ENCODE assay signal across 8 cellular contexts in the genomic region with DNA sequence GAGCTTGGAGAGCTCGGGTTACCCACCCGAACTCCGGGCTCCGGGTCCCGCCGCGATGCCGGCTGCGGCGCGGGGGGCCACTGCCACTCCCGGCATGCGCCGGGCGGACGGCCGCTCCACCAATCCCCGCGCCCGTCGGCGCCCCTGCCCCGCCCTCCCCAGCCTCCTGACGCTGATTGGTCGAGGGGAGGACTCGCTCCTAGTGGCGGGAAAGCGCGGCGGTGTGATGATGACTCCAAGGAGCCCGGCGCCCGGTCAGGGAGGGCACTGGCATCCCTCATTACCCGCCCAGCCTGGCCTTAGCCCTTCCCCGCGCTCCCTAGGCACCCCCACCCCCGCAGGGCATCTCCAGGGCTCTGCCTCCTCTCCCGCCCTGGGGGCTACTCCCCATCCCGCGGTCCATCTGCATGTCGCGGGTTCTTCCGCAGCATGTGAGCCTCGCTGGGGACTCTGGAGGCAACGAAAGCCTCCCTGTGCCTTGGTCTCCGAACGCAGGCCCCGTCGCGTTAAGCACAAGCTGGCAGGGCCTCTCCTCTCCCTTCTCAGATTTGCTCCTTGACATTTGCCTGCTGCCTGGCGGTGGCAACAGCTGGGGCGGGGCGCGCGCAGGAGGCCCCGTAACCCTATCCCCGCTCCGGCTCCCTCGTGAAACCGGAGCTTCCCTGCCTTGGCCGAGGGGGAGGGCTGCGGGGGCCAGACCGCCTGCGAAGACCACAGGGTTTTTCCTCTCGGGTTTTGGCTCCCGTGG. TPM values are rescaled to one million over a fixed set of nuclear protein-coding genes. Genes with fewer than 3 reads are reported as not detected.
A peak's percentile ranks its signal among the peaks of the same experiment; 100 is the strongest.
DNase-seq lines count a peak whose midpoint lies in the region; ATAC-seq and TF ChIP-seq lines count a peak whose summit lies in the region.

No MANE protein-coding gene starts in this region.

- peaks cover 6% of the 10 kb centered on the region; the same call in 2 of the 3 replicates for H3K36me3 Mint-ChIP-seq in GM23338 (ENCODE audit: low read depth)
- H3K36me3 Mint-ChIP-seq in activated T-helper 2 cell treated with anti-CD3 and anti-CD28 coated beads, Interferon-gamma antibody, Interleukin-2, Interleukin-4, amounts not matched to agents 10 μg/mL and 5 μg/mL and 100 μg/mL, durations not matched to agents 14 hours and 24 hours and 36 hours (ENCODE audit: low read depth) = peaks cover 5% of the 10 kb centered on the region

- peaks cover 24% of the 10 kb centered on the region for H3K4me1 ChIP-seq in DOHH2 (ENCODE audit: control insufficient read depth, low read length)
- H3K4me1 ChIP-seq in GM23338 (ENCODE audit: insufficient read depth) = peaks cover 36% of the 10 kb centered on the region
- H3K4me1 ChIP-seq in Loucy (ENCODE audit: insufficient read depth, low read length, poor library complexity, severe bottlenecking) = peaks cover 14% of the 10 kb centered on the region

- H3K9me2 ChIP-seq in DOHH2 (replicated peaks; ENCODE audit: control insufficient read depth, low read length) = no peaks in the 10 kb centered on the region
- no peaks in the 10 kb centered on the region for H3K9me2 ChIP-seq in GM23338 (ENCODE audit: insufficient read depth)
- H3K9me2 ChIP-seq in Loucy (replicated peaks; ENCODE audit: low read depth, low read length) = no peaks in the 10 kb centered on the region
- H3K9me2 ChIP-seq in neural cell (ENCODE audit: insufficient read depth, low read length) = no peaks in the 10 kb centered on the region

- no peak for TF ChIP-seq RAD21 in neural cell (conservative IDR thresholded peaks at IDR 0.05)

- H4K20me1 ChIP-seq in DOHH2 (ENCODE audit: control insufficient read depth, insufficient read depth, low read depth, low read length) (no peaks in the 10 kb centered on the region), GM23338 (replicated peaks; ENCODE audit: insufficient read depth) (no peaks in the 10 kb centered on the region; the same call in 1 of the 2 replicates), Loucy (ENCODE audit: insufficient read depth, low read length, poor library complexity, severe bottlenecking) (no peaks in the 10 kb centered on the region), neural cell (ENCODE audit: insufficient read depth) (no peaks in the 10 kb centered on the region)

- ATAC-seq in GM23338 = peak; percentile 71

- peak; percentile 93 for DNase-seq in GM23338 (ENCODE audit: low spot score)
- peak; percentile 96 for DNase-seq in RPMI8226
- DNase-seq in activated T-helper 2 cell treated with anti-CD3 and anti-CD28 coated beads, Interferon-gamma antibody, Interleukin-2, Interleukin-4, amounts not matched to agents 10 μg/mL and 5 μg/mL and 100 μg/mL, durations not matched to agents 14 hours and 24 hours and 36 hours (ENCODE audit: low spot score) = peak; percentile 81
- DNase-seq in fibroblast of the conjunctiva (ENCODE audit: low read depth) = peak; percentile 56
- peak; percentile 91 for DNase-seq in stimulated activated naive CD4-positive, alpha-beta T cell treated with Interleukin-2 at 50 U/mL for 16 hours (lab: John Stamatoyannopoulos, UW)

- H3K9me3 Mint-ChIP-seq in GM23338 = no peaks in the 10 kb centered on the region; the same call in 1 of the 3 replicates
- H3K9me3 Mint-ChIP-seq in activated T-helper 2 cell treated with anti-CD3 and anti-CD28 coated beads, Interferon-gamma antibody, Interleukin-2, Interleukin-4, amounts not matched to agents 10 μg/mL and 5 μg/mL and 100 μg/mL, durations not matched to agents 14 hours and 24 hours and 36 hours = no peaks in the 10 kb centered on the region

- H3K27ac ChIP-seq in DOHH2 (ENCODE audit: low read depth, low read length) (peak overlapping the region; percentile 36), GM23338 (ENCODE audit: low read depth) (peak overlapping the region; percentile 84), neural cell (ENCODE audit: low read length) (no peak overlapping the region)

- peak overlapping the region; percentile 90 for H3K9ac ChIP-seq in Loucy (ENCODE audit: low read depth, low read length, poor library complexity, severe bottlenecking)
- H3K9ac ChIP-seq in neural cell (ENCODE audit: low read length) = peak overlapping the region; percentile 68

- H3K9me3 ChIP-seq in DOHH2 (ENCODE audit: control insufficient read depth, insufficient read depth, low read length) (peaks cover 5% of the 10 kb centered on the region; the same call in 1 of the 2 replicates), Loucy (ENCODE audit: insufficient read depth, low read depth, low read length) (no peaks in the 10 kb centered on the region), neural cell (ENCODE audit: low read length) (no peaks in the 10 kb centered on the region)

- TF ChIP-seq EP300 in neural cell (conservative IDR thresholded peaks at IDR 0.05; ENCODE audit: poor library complexity, severe bottlenecking) = no peak

- intact Hi-C loops in activated T-helper 2 cell treated with anti-CD3 and anti-CD28 coated beads, Interferon-gamma antibody, Interleukin-2, Interleukin-4, amounts not matched to agents 10 μg/mL and 5 μg/mL and 100 μg/mL, durations not matched to agents 14 hours and 24 hours and 36 hours (cut with micrococcal nuclease) = loop anchor here (1.0 to 2.0 kb wide), 2 partner anchors 17 to 65 kb away; a partner anchor contains a TSS

- H3K27me3 ChIP-seq in DOHH2 (ENCODE audit: control insufficient read depth, low read length) (no peaks in the 10 kb centered on the region), GM23338 (ENCODE audit: insufficient read depth) (peaks cover 22% of the 10 kb centered on the region; the same call in 1 of the 2 replicates), Loucy (ENCODE audit: insufficient read depth, low read length, poor library complexity, severe bottlenecking) (no peaks in the 10 kb centered on the region), neural cell (ENCODE audit: insufficient read depth, low read depth, low read length) (no peaks in the 10 kb centered on the region)

- H3K4me3 ChIP-seq in DOHH2 (ENCODE audit: low read length) (peak overlapping the region; percentile 91), GM23338 (peak overlapping the region; percentile 91), Loucy (ENCODE audit: low read length, poor library complexity, severe bottlenecking) (peak overlapping the region; percentile 86), neural cell (ENCODE audit: low read length) (peak overlapping the region; percentile 83)

- TF ChIP-seq CTCF in DOHH2 (IDR thresholded peaks at IDR 0.05; ENCODE audit: low read depth, low read length, poor library complexity, severe bottlenecking) (no peak), GM23338 (conservative IDR thresholded peaks at IDR 0.05; ENCODE audit: low read depth in 2 of 2) (no peak), Loucy (conservative IDR thresholded peaks at IDR 0.05; ENCODE audit: low read length) (no peak), neural cell (IDR thresholded peaks at IDR 0.05; ENCODE audit: poor library complexity, severe bottlenecking) (no peak)

- no peaks in the 10 kb centered on the region; the same call in 1 of the 2 replicates for H3K36me3 ChIP-seq in DOHH2 (ENCODE audit: control insufficient read depth, low read length)
- H3K36me3 ChIP-seq in GM23338 (ENCODE audit: insufficient read depth) = no peaks in the 10 kb centered on the region
- no peaks in the 10 kb centered on the region for H3K36me3 ChIP-seq in Loucy (ENCODE audit: insufficient read depth, low read length)
- H3K36me3 ChIP-seq in neural cell (ENCODE audit: insufficient read depth, low read length) = no peaks in the 10 kb centered on the region

- H3K4me3 Mint-ChIP-seq in GM23338 = peak overlapping the region; percentile 92
- H3K4me3 Mint-ChIP-seq in activated T-helper 2 cell treated with anti-CD3 and anti-CD28 coated beads, Interferon-gamma antibody, Interleukin-2, Interleukin-4, amounts not matched to agents 10 μg/mL and 5 μg/mL and 100 μg/mL, durations not matched to agents 14 hours and 24 hours and 36 hours (ENCODE audit: low read depth) = peak overlapping the region; percentile 89

- H3K4me1 Mint-ChIP-seq in GM23338 = peaks cover 61% of the 10 kb centered on the region
- H3K4me1 Mint-ChIP-seq in activated T-helper 2 cell treated with anti-CD3 and anti-CD28 coated beads, Interferon-gamma antibody, Interleukin-2, Interleukin-4, amounts not matched to agents 10 μg/mL and 5 μg/mL and 100 μg/mL, durations not matched to agents 14 hours and 24 hours and 36 hours (ENCODE audit: low read depth) = peaks cover 15% of the 10 kb centered on the region

- H3K79me2 ChIP-seq in DOHH2 (ENCODE audit: control insufficient read depth, low read length) (peaks cover 13% of the 10 kb centered on the region), GM23338 (replicated peaks; ENCODE audit: insufficient read depth) (no peaks in the 10 kb centered on the region), Loucy (ENCODE audit: insufficient read depth, low read length) (peaks cover 14% of the 10 kb centered on the region), neural cell (replicated peaks; ENCODE audit: insufficient read depth, low read length) (no peaks in the 10 kb centered on the region)

- H2AFZ ChIP-seq in GM23338 (peak overlapping the region; percentile 94), Loucy (ENCODE audit: low read length) (peak overlapping the region; percentile 86), neural cell (ENCODE audit: low read depth, low read length) (peak overlapping the region; percentile 73)

- peaks cover 31% of the 10 kb centered on the region for H3K27me3 Mint-ChIP-seq in GM23338 (ENCODE audit: insufficient read depth, low read depth, poor library complexity)
- peaks cover 2% of the 10 kb centered on the region for H3K27me3 Mint-ChIP-seq in activated T-helper 2 cell treated with anti-CD3 and anti-CD28 coated beads, Interferon-gamma antibody, Interleukin-2, Interleukin-4, amounts not matched to agents 10 μg/mL and 5 μg/mL and 100 μg/mL, durations not matched to agents 14 hours and 24 hours and 36 hours (ENCODE audit: low read depth)

- H3K27ac Mint-ChIP-seq in GM23338 = peak overlapping the region; percentile 89
- peak overlapping the region; percentile 52 for H3K27ac Mint-ChIP-seq in activated T-helper 2 cell treated with anti-CD3 and anti-CD28 coated beads, Interferon-gamma antibody, Interleukin-2, Interleukin-4, amounts not matched to agents 10 μg/mL and 5 μg/mL and 100 μg/mL, durations not matched to agents 14 hours and 24 hours and 36 hours

- no peaks in the 10 kb centered on the region; the same call in 1 of the 2 replicates for H3F3A ChIP-seq in DOHH2 (ENCODE audit: control insufficient read depth, insufficient read depth)
- peaks cover 10% of the 10 kb centered on the region for H3F3A ChIP-seq in GM23338 (replicated peaks; ENCODE audit: low read depth)
- H3F3A ChIP-seq in Loucy (ENCODE audit: low read depth) = no peaks in the 10 kb centered on the region; the same call in 1 of the 2 replicates
- H3F3A ChIP-seq in neural cell (ENCODE audit: insufficient read depth, low read length, poor library complexity, severe bottlenecking) = no peaks in the 10 kb centered on the region

- H3K4me2 ChIP-seq in DOHH2 (ENCODE audit: low read length) = peak overlapping the region; percentile 96
- peak overlapping the region; percentile 99 for H3K4me2 ChIP-seq in GM23338
- H3K4me2 ChIP-seq in Loucy (ENCODE audit: low read depth, low read length, poor library complexity, severe bottlenecking) = peak overlapping the region; percentile 96
- H3K4me2 ChIP-seq in neural cell (ENCODE audit: low read length) = peak overlapping the region; percentile 92

RNA-seq across cellular contexts. Expression of a gene that starts 1.7 kb away (rescaled TPM):
- total RNA-seq in GM23338 (2014; rRNA removed; shearing (Covaris generic)) = 0.08 and 0.73 TPM in 2 replicates
- polyA plus RNA-seq in GM23338 (2016; fragmentation: Nextera tagmentation; extraction: Ambion mirVana) = 3.2 and 4.0 TPM in 2 replicates
- total RNA-seq in activated T-helper 2 cell treated with anti-CD3 and anti-CD28 coated beads, Interferon-gamma antibody, Interleukin-2, Interleukin-4, amounts not matched to agents 10 μg/mL and 5 μg/mL and 100 μg/mL, durations not matched to agents 14 hours and 24 hours and 36 hours = 1.8 and 3.1 TPM in 2 replicates
- polyA plus RNA-seq in neural cell = 0.06 and 0.54 TPM in 2 replicates
- 0.23 and 1.2 TPM in 2 replicates for polyA minus RNA-seq in neural cell

RNA-seq across cellular contexts. Expression of a gene that starts 16.4 kb away (rescaled TPM):
- 17.2 and 27.5 TPM in 2 replicates for total RNA-seq in GM23338 (2014; rRNA removed; shearing (Covaris generic))
- 12.2 and 13.6 TPM in 2 replicates for polyA plus RNA-seq in GM23338 (2016; fragmentation: Nextera tagmentation; extraction: Ambion mirVana)
- total RNA-seq in activated T-helper 2 cell treated with anti-CD3 and anti-CD28 coated beads, Interferon-gamma antibody, Interleukin-2, Interleukin-4, amounts not matched to agents 10 μg/mL and 5 μg/mL and 100 μg/mL, durations not matched to agents 14 hours and 24 hours and 36 hours = 46.0 and 57.5 TPM in 2 replicates
- polyA plus RNA-seq in neural cell = 42.2 and 48.2 TPM in 2 replicates
- polyA minus RNA-seq in neural cell = 16.4 and 20.7 TPM in 2 replicates

RNA-seq across cellular contexts. Expression of a gene that starts 33.9 kb away (rescaled TPM):
- 162 and 192 TPM in 2 replicates for total RNA-seq in GM23338 (2014; rRNA removed; shearing (Covaris generic))
- polyA plus RNA-seq in GM23338 (2016; fragmentation: Nextera tagmentation; extraction: Ambion mirVana) (246 and 248 TPM in 2 replicates), neural cell (144 and 157 TPM in 2 replicates)
- 202 and 217 TPM in 2 replicates for total RNA-seq in activated T-helper 2 cell treated with anti-CD3 and anti-CD28 coated beads, Interferon-gamma antibody, Interleukin-2, Interleukin-4, amounts not matched to agents 10 μg/mL and 5 μg/mL and 100 μg/mL, durations not matched to agents 14 hours and 24 hours and 36 hours
- 50.4 and 52.8 TPM in 2 replicates for polyA minus RNA-seq in neural cell

RNA-seq across cellular contexts. Expression of a gene that starts 45.0 kb away (rescaled TPM):
- 25.2 and 27.2 TPM in 2 replicates for total RNA-seq in GM23338 (2014; rRNA removed; shearing (Covaris generic))
- 11.8 and 13.0 TPM in 2 replicates for polyA plus RNA-seq in GM23338 (2016; fragmentation: Nextera tagmentation; extraction: Ambion mirVana)
- total RNA-seq in activated T-helper 2 cell treated with anti-CD3 and anti-CD28 coated beads, Interferon-gamma antibody, Interleukin-2, Interleukin-4, amounts not matched to agents 10 μg/mL and 5 μg/mL and 100 μg/mL, durations not matched to agents 14 hours and 24 hours and 36 hours = 20.6 and 24.2 TPM in 2 replicates
- polyA plus RNA-seq in neural cell = 27.5 and 28.7 TPM in 2 replicates
- polyA minus RNA-seq in neural cell = 13.4 and 17.0 TPM in 2 replicates

RNA-seq across cellular contexts. Expression of a gene that starts 51.8 kb away (rescaled TPM):
- 0.83 TPM in 1 of 2 replicates, not detected in the other for total RNA-seq in GM23338 (2014; rRNA removed; shearing (Covaris generic))
- polyA plus RNA-seq in GM23338 (2016; fragmentation: Nextera tagmentation; extraction: Ambion mirVana) (1.9 and 2.3 TPM in 2 replicates), neural cell (not detected in 2 replicates)
- total RNA-seq in activated T-helper 2 cell treated with anti-CD3 and anti-CD28 coated beads, Interferon-gamma antibody, Interleukin-2, Interleukin-4, amounts not matched to agents 10 μg/mL and 5 μg/mL and 100 μg/mL, durations not matched to agents 14 hours and 24 hours and 36 hours = 0.18 and 0.23 TPM in 2 replicates
- polyA minus RNA-seq in neural cell = not detected in 2 replicates
